27 cellular contexts compared by ENCODE assay signal in the genomic region with DNA sequence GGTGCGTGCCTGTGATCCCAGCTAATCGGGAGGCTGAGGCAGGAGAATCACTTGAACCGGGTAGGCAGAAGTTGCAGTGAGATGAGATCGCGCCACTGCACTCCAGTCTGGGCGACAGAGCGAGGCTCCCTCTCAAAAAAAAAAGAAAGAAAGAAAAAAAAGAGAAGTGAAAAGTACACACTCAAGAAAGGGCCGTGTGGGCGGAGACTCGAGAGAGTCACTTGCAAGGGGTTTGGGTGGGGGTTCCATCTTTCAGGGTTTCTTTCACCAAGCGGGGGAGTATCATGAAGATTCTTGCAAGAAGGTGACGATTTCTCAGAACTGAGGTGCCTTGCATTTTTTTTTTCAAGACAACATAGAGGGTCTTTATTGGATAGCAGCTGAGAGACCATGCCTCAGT. TPM values are rescaled to one million over a fixed set of nuclear protein-coding genes. Genes with fewer than 3 reads are reported as not detected.
DNase-seq lines count a peak whose midpoint lies in the region; ATAC-seq and TF ChIP-seq lines count a peak whose summit lies in the region.
"Had no signal": no experiment of that assay in that cellular context is flagged by ENCODE, and none has a peak within 500 bp of the region (broad histone marks: within the 10 kb centered on the region; RNA-seq: fewer than 3 reads in every experiment).

No MANE protein-coding gene starts in this region.

- ATAC-seq in activated B cell treated with CpG ODN at 0.5 μM for 24 hours (ENCODE audit: low read depth) = peak; percentile 60
- no peak for ATAC-seq in activated T-cell treated with anti-CD3 and anti-CD28 coated beads, Interleukin-2, amount 50 U/mL, for 4 hours
- no peak for ATAC-seq in omental fat pad (ENCODE audit: low FRiP score)
- ATAC-seq: foreskin keratinocyte, mucosa of descending colon, T-cell had no signal

- CTCF ChIA-PET in activated B cell treated with CpG ODN at 0.5 μM for 24 hours (lab: Charles Lee) = no interaction called here

- peaks cover 3% of the 10 kb centered on the region for H3K36me3 Mint-ChIP-seq in activated B cell treated with CpG ODN at 0.5 μM for 24 hours (ENCODE audit: low read depth)
- H3K36me3 Mint-ChIP-seq in activated T-cell treated with anti-CD3 and anti-CD28 coated beads, Interleukin-2, amount 50 U/mL, for 4 hours (ENCODE audit: insufficient read depth) = no peaks in the 10 kb centered on the region
- H3K36me3 Mint-ChIP-seq: T-cell had no signal

- WGBS in spleen, 5 donors = 54 to 68% (median 64%) methylated on average over 12 of the region's 12 CpGs

- no peaks in the 10 kb centered on the region for H3K9me3 ChIP-seq in spleen
- H3K9me3 ChIP-seq: HAP-1, mucosa of descending colon, upper lobe of left lung had no signal

- intact Hi-C loops in activated B cell treated with CpG ODN at 0.5 μM for 24 hours (cut with micrococcal nuclease) (loop anchor here (2.0 kb wide), 1 partner anchor 15 kb away; the partner anchor contains the start of gene PGGHG), spleen (cut with DNase I; ENCODE audit: low total_unique reads) (no loop called here)

- H3K27me3 ChIP-seq in spleen (replicated peaks in 1 of 7) = peaks cover 0 to 22% (median 8%) of the 10 kb centered on the region in 7 donors
- H3K27me3 ChIP-seq: hepatocyte had no signal

- no peaks in the 10 kb centered on the region for H3K36me3 ChIP-seq in spleen
- H3K36me3 ChIP-seq: HAP-1, upper lobe of left lung had no signal

- DNase-seq in activated CD8-positive, alpha-beta memory T cell treated with anti-CD3 and anti-CD28 coated beads, Interleukin-2, amount 50 U/mL, for 4 hours = peak; percentile 32
- no peak for DNase-seq in activated CD8-positive, alpha-beta memory T cell treated with anti-CD3 and anti-CD28 coated beads, Interleukin-2, amount 50 U/mL, for 48 hours
- DNase-seq in GM20000 (ENCODE audit: low spot score) = peak; percentile 87
- DNase-seq in activated B cell treated with CpG ODN at 0.5 μM for 24 hours = no peak
- peak; percentile 79 for DNase-seq in spleen
- DNase-seq in activated T-cell treated with anti-CD3 and anti-CD28 coated beads, Interleukin-2, amount 50 U/mL, for 4 hours = no peak
- no peak for DNase-seq in C1 segment of cervical spinal cord (lab: John Stamatoyannopoulos, UW)
- DNase-seq in omental fat pad (ENCODE audit: low spot score) = no peak
- DNase-seq: activated CD4-positive, alpha-beta T cell treated with anti-CD3 and anti-CD28 coated beads, Interleukin-2, amount 10 ng/mL, durations not matched to agents 7 days and 5 days; activated T-cell treated with anti-CD3 and anti-CD28 coated beads for 4 hours; foreskin keratinocyte; Kasumi-1; NCI-H1417 treated with DMSO at 0.1 percent for 48 hours; NCI-H2107; NCI-H524 treated with DMSO at 0.1 percent for 48 hours; nucleus accumbens; retina; SIG-M5; stimulated activated CD4-positive, alpha-beta T cell treated with anti-CD3 and anti-CD28 coated beads, Interleukin-4, amount 100 ng/mL, for 4 hours; T-cell had no signal

- H3K4me3 ChIP-seq in spleen = no peak overlapping the region
- H3K4me3 ChIP-seq: HAP-1, hepatocyte, mucosa of descending colon, upper lobe of left lung had no signal

- POLR2A ChIA-PET in activated B cell treated with CpG ODN at 0.5 μM for 24 hours (lab: Charles Lee) = interaction anchor here (0.7 to 4.2 kb wide), 4 partner anchors 24 to 69 kb away, joined by 4 to 31 read pairs (median 7); no protein-coding TSS in a partner anchor

- no peak for TF ChIP-seq POLR2A in spleen (IDR thresholded peaks at IDR 0.05)

- H3K4me3 Mint-ChIP-seq in activated B cell treated with CpG ODN at 0.5 μM for 24 hours = peak overlapping the region; percentile 21
- H3K4me3 Mint-ChIP-seq in activated T-cell treated with anti-CD3 and anti-CD28 coated beads, Interleukin-2, amount 50 U/mL, for 4 hours = no peak overlapping the region
- H3K4me3 Mint-ChIP-seq: activated CD4-positive, alpha-beta T cell treated with anti-CD3 and anti-CD28 coated beads, Interleukin-2, amount 10 ng/mL, durations not matched to agents 7 days and 5 days had no signal

- H3K27ac Mint-ChIP-seq in activated B cell treated with CpG ODN at 0.5 μM for 24 hours = peak overlapping the region; percentile 46
- H3K27ac Mint-ChIP-seq: activated CD4-positive, alpha-beta T cell treated with anti-CD3 and anti-CD28 coated beads, Interleukin-2, amount 10 ng/mL, durations not matched to agents 7 days and 5 days had no signal

- peak overlapping the region in 2 of 8 donors; percentile 11 to 18 for H3K27ac ChIP-seq in spleen
- H3K27ac ChIP-seq: epithelial cell of prostate, foreskin keratinocyte, hepatocyte, upper lobe of left lung had no signal

- no peaks in the 10 kb centered on the region for H3K9me3 Mint-ChIP-seq in activated B cell treated with CpG ODN at 0.5 μM for 24 hours
- no peaks in the 10 kb centered on the region for H3K9me3 Mint-ChIP-seq in activated T-cell treated with anti-CD3 and anti-CD28 coated beads, Interleukin-2, amount 50 U/mL, for 4 hours
- H3K9me3 Mint-ChIP-seq: activated CD4-positive, alpha-beta T cell treated with anti-CD3 and anti-CD28 coated beads, Interleukin-2, amount 10 ng/mL, durations not matched to agents 7 days and 5 days; T-cell had no signal

- peaks cover 7 to 81% (median 42%) of the 10 kb centered on the region in 6 donors for H3K4me1 ChIP-seq in spleen
- H3K4me1 ChIP-seq: foreskin keratinocyte had no signal

- no peak for TF ChIP-seq CTCF in GM20000 (IDR thresholded peaks at IDR 0.05; ENCODE audit: extremely low read depth, missing control alignments)
- TF ChIP-seq CTCF in activated B cell treated with CpG ODN at 0.5 μM for 24 hours (IDR thresholded peaks at IDR 0.05) = no peak
- no peak for TF ChIP-seq CTCF in spleen (IDR thresholded peaks at IDR 0.05 in 8 of 11, conservative IDR thresholded peaks at IDR 0.05 in 3 of 11)
- TF ChIP-seq CTCF in omental fat pad (IDR thresholded peaks at IDR 0.05) = no peak

- H3K4me1 Mint-ChIP-seq in activated B cell treated with CpG ODN at 0.5 μM for 24 hours = peaks cover 40% of the 10 kb centered on the region
- peaks cover 45% of the 10 kb centered on the region for H3K4me1 Mint-ChIP-seq in activated T-cell treated with anti-CD3 and anti-CD28 coated beads, Interleukin-2, amount 50 U/mL, for 4 hours (ENCODE audit: low read depth)

- no peaks in the 10 kb centered on the region for H3K27me3 Mint-ChIP-seq in activated B cell treated with CpG ODN at 0.5 μM for 24 hours
- H3K27me3 Mint-ChIP-seq in activated T-cell treated with anti-CD3 and anti-CD28 coated beads, Interleukin-2, amount 50 U/mL, for 4 hours (ENCODE audit: low read depth) = peaks cover 8% of the 10 kb centered on the region

RNA-seq across cellular contexts. Expression of gene IFITM5, which starts 4.0 kb away (rescaled TPM):
- total RNA-seq in activated B cell treated with CpG ODN at 0.5 μM for 24 hours (not detected in 2 replicates), spleen (not detected), omental fat pad (not detected)
- polyA plus RNA-seq in spleen = not detected
- not detected for total RNA-seq in activated T-cell treated with anti-CD3 and anti-CD28 coated beads, Interleukin-2, amount 50 U/mL, for 4 hours
- total RNA-seq: activated CD4-positive, alpha-beta T cell treated with anti-CD3 and anti-CD28 coated beads, Interleukin-2, amount 10 ng/mL, durations not matched to agents 7 days and 5 days; foreskin keratinocyte; hepatocyte; lower leg skin; mucosa of descending colon; T-cell; upper lobe of left lung had no signal
- polyA plus RNA-seq: BJ, foreskin keratinocyte, hepatocyte had no signal

RNA-seq across cellular contexts. Expression of gene IFITM2, which starts 4.3 kb away (rescaled TPM):
- total RNA-seq in activated B cell treated with CpG ODN at 0.5 μM for 24 hours (112 and 125 TPM in 2 replicates), spleen (1,000 to 10,000 TPM in 4 of 7 donors, 100 to 1,000 TPM in 3; 507 to 1,635 (median 1,062) TPM), omental fat pad (100 to 1,000 TPM; 266 to 442 (median 382) TPM)
- polyA plus RNA-seq in spleen = 1,000 to 10,000 TPM in 1 of 3 donors, 100 to 1,000 TPM in 2; 680 to 1,006 (median 885) TPM
- 100 to 1,000 TPM; 197 to 257 (median 231) TPM for total RNA-seq in activated T-cell treated with anti-CD3 and anti-CD28 coated beads, Interleukin-2, amount 50 U/mL, for 4 hours

RNA-seq across cellular contexts. Expression of gene IFITM1, which starts 10.5 kb away (rescaled TPM):
- total RNA-seq in activated B cell treated with CpG ODN at 0.5 μM for 24 hours (21.2 and 25.3 TPM in 2 replicates), spleen (100 to 1,000 TPM; 333 to 670 (median 510) TPM), omental fat pad (100 to 1,000 TPM; 224 to 389 (median 247) TPM)
- 100 to 1,000 TPM; 314 to 496 (median 327) TPM for polyA plus RNA-seq in spleen
- total RNA-seq in activated T-cell treated with anti-CD3 and anti-CD28 coated beads, Interleukin-2, amount 50 U/mL, for 4 hours = 100 to 1,000 TPM in 2 of 3 donors, 10 to 100 TPM in 1; 99.3 to 144 (median 120) TPM

RNA-seq across cellular contexts. Expression of gene PGGHG, which starts 14.4 kb away (rescaled TPM):
- total RNA-seq in activated B cell treated with CpG ODN at 0.5 μM for 24 hours (62.3 and 74.1 TPM in 2 replicates), spleen (100 to 1,000 TPM in 6 of 7 donors, 10 to 100 TPM in 1; 53.4 to 182 (median 128) TPM), omental fat pad (10 to 100 TPM; 10.9 to 53.6 (median 19.8) TPM)
- 100 to 1,000 TPM; 127 to 250 (median 134) TPM for polyA plus RNA-seq in spleen
- total RNA-seq in activated T-cell treated with anti-CD3 and anti-CD28 coated beads, Interleukin-2, amount 50 U/mL, for 4 hours = 10 to 100 TPM; 16.6 to 76.3 (median 28.3) TPM

RNA-seq across cellular contexts. Expression of gene IFITM3, which starts 17.3 kb away (rescaled TPM):
- total RNA-seq in activated B cell treated with CpG ODN at 0.5 μM for 24 hours (14.8 and 17.0 TPM in 2 replicates), spleen (100 to 1,000 TPM; 314 to 942 (median 472) TPM), omental fat pad (100 to 1,000 TPM; 340 to 466 (median 398) TPM)
- 100 to 1,000 TPM; 391 to 618 (median 599) TPM for polyA plus RNA-seq in spleen
- total RNA-seq in activated T-cell treated with anti-CD3 and anti-CD28 coated beads, Interleukin-2, amount 50 U/mL, for 4 hours = 10 to 100 TPM in 2 of 3 donors, 1 to 10 TPM in 1; 5.3 to 24.6 (median 20.4) TPM

Comparison
In these comparisons a context has a peak if more than half of its experiments do, and no peak if none do; other contexts are left out.
1. DNase-seq: peak in activated CD8-positive, alpha-beta memory T cell treated with anti-CD3 and anti-CD28 coated beads, Interleukin-2, amount 50 U/mL, for 4 hours (single experiment), GM20000 (single experiment) and spleen (single experiment); none in activated CD8-positive, alpha-beta memory T cell treated with anti-CD3 and anti-CD28 coated beads, Interleukin-2, amount 50 U/mL, for 48 hours (single experiment), activated B cell treated with CpG ODN at 0.5 μM for 24 hours (single experiment), activated T-cell treated with anti-CD3 and anti-CD28 coated beads, Interleukin-2, amount 50 U/mL, for 4 hours (single experiment), C1 segment of cervical spinal cord (0 of 14) and omental fat pad (single experiment).